In the genomic region with DNA sequence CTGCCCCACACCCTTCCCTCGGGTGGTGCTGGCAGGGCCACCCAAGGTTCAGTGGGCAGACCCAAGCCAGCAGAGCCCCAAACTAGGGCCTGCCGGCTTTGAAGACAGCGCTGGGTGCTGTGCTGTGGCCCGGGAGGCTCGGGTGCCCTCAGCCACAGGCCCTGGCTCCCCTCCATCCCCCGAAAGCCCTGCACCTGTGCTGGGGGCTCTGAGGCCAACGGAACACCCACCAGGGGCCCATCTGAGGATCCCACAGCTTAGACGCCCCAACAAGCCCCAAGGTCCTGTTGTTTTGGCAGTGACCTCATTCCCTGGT, we compare ENCODE assay signal across 12 cellular contexts. TPM values are rescaled to one million over a fixed set of nuclear protein-coding genes. Genes with fewer than 3 reads are reported as not detected.
A peak's percentile ranks its signal among the peaks of the same experiment; 100 is the strongest.
DNase-seq lines count a peak whose midpoint lies in the region; ATAC-seq, FAIRE-seq and TF ChIP-seq lines count a peak whose summit lies in the region.
"Had no signal": no experiment of that assay in that cellular context is flagged by ENCODE, and none has a peak within 500 bp of the region (broad histone marks: within the 10 kb centered on the region; RNA-seq: fewer than 3 reads in every experiment).

No MANE protein-coding gene starts in this region.

- TSS peak; percentile 90 for BruUV-seq in HepG2 (replicated peaks; lab: Mats Ljungman, UMichigan)

- no peak for TF ChIP-seq EP300 in HepG2 (IDR thresholded peaks at IDR 0.05; ENCODE audit: low read depth in 2 of 2, low read length in 2 of 2)
- TF ChIP-seq EP300 in HepG2 (CRISPR knock-in tag; IDR thresholded peaks at IDR 0.05; ENCODE audit: borderline replicate concordance) = no peak
- TF ChIP-seq EP300 in transverse colon (IDR thresholded peaks at IDR 0.05; ENCODE audit: low read depth) = no peak

- H3K79me2 ChIP-seq in HepG2 (ENCODE audit: insufficient read depth, low read length) = no peaks in the 10 kb centered on the region
- H3K79me2 ChIP-seq in GM23248 (ENCODE audit: insufficient read depth) = no peaks in the 10 kb centered on the region

- 0% methylated on average over 1 of the region's 8 CpGs for WGBS in HepG2 (ENCODE audit: low lambda C conversion rate)
- 34% methylated on average over 7 of the region's 8 CpGs; no CpG with 5 or more reads in 1 of the 2 donors for WGBS in transverse colon (ENCODE audit: low coverage in 1 of 2), 2 donors
- whole genome bisulfite sequencing in GM23248 (ENCODE audit: low coverage in 1 of 2, low lambda C conversion rate in 2 of 2, missing lambda C conversion rate in 2 of 2), 2 experiments = 73 to 81% methylated on average over 7 to 8 of the region's 8 CpGs

- CTCF ChIA-PET in HepG2 (lab: Yijun Ruan, JAX; ENCODE audit: low intra/inter-chr PET ratio, low total read pairs) = interaction anchor here (1.4 to 1.8 kb wide), 2 partner anchors 19 to 112 kb away, joined by 7 to 8 read pairs; no protein-coding TSS in a partner anchor

- no peaks in the 10 kb centered on the region for H3K9me3 ChIP-seq in HepG2 (ENCODE audit: low read length)
- H3K9me3 ChIP-seq in transverse colon = no peaks in the 10 kb centered on the region
- no peaks in the 10 kb centered on the region for H3K9me3 ChIP-seq in GM23248 (ENCODE audit: low read depth)

- no peaks in the 10 kb centered on the region for H3K9me2 ChIP-seq in GM23248 (ENCODE audit: insufficient read depth)

- peak overlapping the region; percentile 88 for H3K27ac Mint-ChIP-seq in activated naive CD4-positive, alpha-beta T cell treated with anti-CD3 and anti-CD28 coated beads, Interleukin-2, amount 50 U/mL, for 24 hours
- H3K27ac Mint-ChIP-seq in activated T-helper 1 cell treated with anti-CD3 and anti-CD28 coated beads, Interleukin-12 subunit alpha, Interleukin-12 subunit beta, Interleukin-2, Interleukin-4 antibody, amounts not matched to agents 30 ng/mL and 10 ng/mL and 1 ng/mL, durations not matched to agents 14 hours and 24 hours and 36 hours = peak overlapping the region; percentile 90
- H3K27ac Mint-ChIP-seq: nephron, WTC11 had no signal

- intact Hi-C loops in activated T-helper 1 cell treated with anti-CD3 and anti-CD28 coated beads, Interleukin-12 subunit alpha, Interleukin-12 subunit beta, Interleukin-2, Interleukin-4 antibody, amounts not matched to agents 30 ng/mL and 10 ng/mL and 1 ng/mL, durations not matched to agents 14 hours and 24 hours and 36 hours (cut with micrococcal nuclease) = no loop called here
- intact Hi-C loops in HepG2 (cut with micrococcal nuclease; ENCODE audit: unreplicated experiment) = loop anchor here (1.0 to 10.0 kb wide), 3 partner anchors 42 to 110 kb away; a partner anchor contains a TSS
- intact Hi-C loops in transverse colon (cut with DNase I; ENCODE audit: low total_unique reads) = no loop called here

- peak overlapping the region; percentile 34 for H3K4me3 Mint-ChIP-seq in activated naive CD4-positive, alpha-beta T cell treated with anti-CD3 and anti-CD28 coated beads, Interleukin-2, amount 50 U/mL, for 24 hours
- peak overlapping the region; percentile 78 for H3K4me3 Mint-ChIP-seq in activated T-helper 1 cell treated with anti-CD3 and anti-CD28 coated beads, Interleukin-12 subunit alpha, Interleukin-12 subunit beta, Interleukin-2, Interleukin-4 antibody, amounts not matched to agents 30 ng/mL and 10 ng/mL and 1 ng/mL, durations not matched to agents 14 hours and 24 hours and 36 hours
- H3K4me3 Mint-ChIP-seq: nephron, WTC11 had no signal

- no peaks in the 10 kb centered on the region for H3K36me3 ChIP-seq in HepG2 (replicated peaks in 1 of 2; ENCODE audit: control insufficient read depth in 1 of 2, insufficient read depth in 2 of 2, low read length in 2 of 2)
- H3K36me3 ChIP-seq in transverse colon = no peaks in the 10 kb centered on the region
- no peaks in the 10 kb centered on the region for H3K36me3 ChIP-seq in GM23248 (ENCODE audit: low read depth)

- H3K36me3 Mint-ChIP-seq in activated naive CD4-positive, alpha-beta T cell treated with anti-CD3 and anti-CD28 coated beads, Interleukin-2, amount 50 U/mL, for 24 hours = peaks cover 5% of the 10 kb centered on the region
- peaks cover 32% of the 10 kb centered on the region for H3K36me3 Mint-ChIP-seq in activated T-helper 1 cell treated with anti-CD3 and anti-CD28 coated beads, Interleukin-12 subunit alpha, Interleukin-12 subunit beta, Interleukin-2, Interleukin-4 antibody, amounts not matched to agents 30 ng/mL and 10 ng/mL and 1 ng/mL, durations not matched to agents 14 hours and 24 hours and 36 hours (ENCODE audit: low read depth)
- H3K36me3 Mint-ChIP-seq: WTC11 had no signal

- in situ Hi-C loops in HepG2 (cut with HindIII; ENCODE audit: extremely low pct_ligation_motif_present, low pct_unique_long_range_greater_than_20kb) = loop anchor here (5.0 kb wide), 2 partner anchors 65 to 110 kb away; a partner anchor contains a TSS
- in situ Hi-C loops in transverse colon (cut with MboI; ENCODE audit: low pct_ligation_motif_present in 1 of 4, low pct_unique_long_range_greater_than_20kb in 1 of 4, low sequenced_read_pairs in 3 of 4) = no loop called here
- in situ Hi-C loops in GM23248 (cut with MboI) = no loop called here

- H3K27me3 Mint-ChIP-seq in activated naive CD4-positive, alpha-beta T cell treated with anti-CD3 and anti-CD28 coated beads, Interleukin-2, amount 50 U/mL, for 24 hours = no peaks in the 10 kb centered on the region
- H3K27me3 Mint-ChIP-seq in activated T-helper 1 cell treated with anti-CD3 and anti-CD28 coated beads, Interleukin-12 subunit alpha, Interleukin-12 subunit beta, Interleukin-2, Interleukin-4 antibody, amounts not matched to agents 30 ng/mL and 10 ng/mL and 1 ng/mL, durations not matched to agents 14 hours and 24 hours and 36 hours (ENCODE audit: insufficient read depth) = no peaks in the 10 kb centered on the region

- FAIRE-seq in HepG2 (lab: Jason Lieb, UNC) = no peak

- H3K27ac ChIP-seq in HepG2 (ENCODE audit: extremely low read length, insufficient read depth, low read length) (peak overlapping the region; percentile 94), transverse colon (peak overlapping the region; percentile 49 to 82 (median 66)), GM23248 (no peak overlapping the region)

- H4K20me1 ChIP-seq in HepG2 (ENCODE audit: insufficient read depth, low read length) (no peaks in the 10 kb centered on the region), GM23248 (ENCODE audit: insufficient read depth) (no peaks in the 10 kb centered on the region)

- TF ChIP-seq POLR2A in HepG2 (IDR thresholded peaks at IDR 0.05; ENCODE audit: insufficient read depth in 1 of 2, low read depth in 2 of 2, low read length in 2 of 2) (no peak; a peak in 1 of 4 replicates), transverse colon (IDR thresholded peaks at IDR 0.05) (no peak)

- no peak for TF ChIP-seq RAD21 in HepG2 (CRISPR knock-in tag; IDR thresholded peaks at IDR 0.05)

- H3K4me1 Mint-ChIP-seq in activated naive CD4-positive, alpha-beta T cell treated with anti-CD3 and anti-CD28 coated beads, Interleukin-2, amount 50 U/mL, for 24 hours = peaks cover 80% of the 10 kb centered on the region
- peaks cover 69% of the 10 kb centered on the region for H3K4me1 Mint-ChIP-seq in activated T-helper 1 cell treated with anti-CD3 and anti-CD28 coated beads, Interleukin-12 subunit alpha, Interleukin-12 subunit beta, Interleukin-2, Interleukin-4 antibody, amounts not matched to agents 30 ng/mL and 10 ng/mL and 1 ng/mL, durations not matched to agents 14 hours and 24 hours and 36 hours (ENCODE audit: low read depth)
- H3K4me1 Mint-ChIP-seq: WTC11 had no signal

- POLR2A ChIA-PET in HepG2 (lab: Yijun Ruan, JAX) = interaction anchor here (1.0 to 5.8 kb wide), 9 partner anchors 15 to 559 kb away, joined by 3 to 50 read pairs (median 13); a partner anchor contains a TSS

- peaks cover 92% of the 10 kb centered on the region for H3K4me1 ChIP-seq in HepG2 (ENCODE audit: insufficient read depth, low read length)
- H3K4me1 ChIP-seq in transverse colon = peaks cover 10 to 54% (median 33%) of the 10 kb centered on the region in 4 donors
- peaks cover 5% of the 10 kb centered on the region; the same call in 1 of the 2 replicates for H3K4me1 ChIP-seq in GM23248 (ENCODE audit: insufficient read depth)

- H3K9ac ChIP-seq in HepG2 (ENCODE audit: insufficient read depth, low read depth, low read length) (peak overlapping the region; percentile 86), GM23248 (no peak overlapping the region)

- no peaks in the 10 kb centered on the region for H3K9me3 Mint-ChIP-seq in activated naive CD4-positive, alpha-beta T cell treated with anti-CD3 and anti-CD28 coated beads, Interleukin-2, amount 50 U/mL, for 24 hours
- H3K9me3 Mint-ChIP-seq in activated T-helper 1 cell treated with anti-CD3 and anti-CD28 coated beads, Interleukin-12 subunit alpha, Interleukin-12 subunit beta, Interleukin-2, Interleukin-4 antibody, amounts not matched to agents 30 ng/mL and 10 ng/mL and 1 ng/mL, durations not matched to agents 14 hours and 24 hours and 36 hours = no peaks in the 10 kb centered on the region
- H3K9me3 Mint-ChIP-seq: nephron, WTC11 had no signal

- H2AFZ ChIP-seq in HepG2 (ENCODE audit: low read length) = no peak overlapping the region
- H2AFZ ChIP-seq in GM23248 = no peak overlapping the region

- H3F3A ChIP-seq in GM23248 (ENCODE audit: insufficient read depth) = no peaks in the 10 kb centered on the region

- H3K4me3 ChIP-seq in HepG2 (replicated peaks in 1 of 3; ENCODE audit: insufficient read depth in 1 of 3, low read depth in 2 of 3, low read length in 3 of 3) = peak overlapping the region; percentile 58 to 80 (median 65)
- no peak overlapping the region for H3K4me3 ChIP-seq in transverse colon
- no peak overlapping the region for H3K4me3 ChIP-seq in GM23248

- no peaks in the 10 kb centered on the region for H3K27me3 ChIP-seq in HepG2 (ENCODE audit: control insufficient read depth in 1 of 2, insufficient read depth in 2 of 2, low read length in 2 of 2)
- no peaks in the 10 kb centered on the region for H3K27me3 ChIP-seq in transverse colon
- H3K27me3 ChIP-seq in GM23248 (replicated peaks; ENCODE audit: insufficient read depth) = no peaks in the 10 kb centered on the region

- peak; percentile 11 for ATAC-seq in HepG2
- ATAC-seq in HG03135 (IDR thresholded peaks at IDR 0.05; ENCODE audit: unreplicated experiment) = no peak
- ATAC-seq: WTC11 had no signal

- TF ChIP-seq CTCF in HepG2 (CRISPR knock-in tag; IDR thresholded peaks at IDR 0.05) = no peak
- no peak for TF ChIP-seq CTCF in transverse colon (IDR thresholded peaks at IDR 0.05)

- no peak for DNase-seq in activated naive CD4-positive, alpha-beta T cell treated with anti-CD3 and anti-CD28 coated beads, Interleukin-2, amount 50 U/mL, for 16 hours
- DNase-seq in activated T-helper 1 cell treated with anti-CD3 and anti-CD28 coated beads, Interleukin-12 subunit alpha, Interleukin-12 subunit beta, Interleukin-2, Interleukin-4 antibody, amounts not matched to agents 30 ng/mL and 10 ng/mL and 1 ng/mL, durations not matched to agents 14 hours and 24 hours and 36 hours (ENCODE audit: low spot score) = no peak
- DNase-seq in HepG2 (ENCODE audit: low spot score) = no peak
- DNase-seq in transverse colon = no peak
- DNase-seq in cerebellar cortex (ENCODE audit: low spot score) = no peak
- DNase-seq in GM23248 = no peak
- DNase-seq: NCI-H2171 treated with DMSO at 0.1 percent for 48 hours had no signal

- H3K4me2 ChIP-seq in HepG2 (ENCODE audit: low read depth, low read length) (peak overlapping the region; percentile 100), GM23248 (ENCODE audit: unreplicated experiment) (no peak overlapping the region)

RNA-seq across cellular contexts. Expression of a gene that starts 8.6 kb away (rescaled TPM):
- total RNA-seq in activated T-helper 1 cell treated with anti-CD3 and anti-CD28 coated beads, Interleukin-12 subunit alpha, Interleukin-12 subunit beta, Interleukin-2, Interleukin-4 antibody, amounts not matched to agents 30 ng/mL and 10 ng/mL and 1 ng/mL, durations not matched to agents 14 hours and 24 hours and 36 hours = 292 and 294 TPM in 2 replicates
- total RNA-seq in HepG2 (2016; rRNA removed; fragmentation: Illumina TruSeq; extraction: Trizol) (1.6 and 4.2 TPM in 2 replicates), transverse colon (10 to 100 TPM; 14.2 to 32.4 (median 24.9) TPM)
- 0.71 and 0.91 TPM in 2 replicates for total RNA-seq in HepG2 (2016; cell fraction: cytosol; rRNA removed; fragmentation: Illumina TruSeq; extraction: Trizol; ENCODE audit: low read depth)
- total RNA-seq in HepG2 (2016; cell fraction: insoluble cytoplasmic fraction; rRNA removed; fragmentation: Illumina TruSeq; extraction: Trizol) = 2.3 and 3.5 TPM in 2 replicates
- 1.2 and 1.9 TPM in 2 replicates for total RNA-seq in HepG2 (2016; cell fraction: membrane; rRNA removed; fragmentation: Illumina TruSeq; extraction: Trizol)
- total RNA-seq in HepG2 (2016; cell fraction: nucleus; rRNA removed; fragmentation: Illumina TruSeq; extraction: Trizol) = 6.5 and 6.6 TPM in 2 replicates
- polyA plus RNA-seq in HepG2 (2011; rRNA removed) (18.0 and 26.4 TPM in 2 replicates), GM23248 (2016; fragmentation: Nextera tagmentation; extraction: Ambion mirVana) (2.2 and 2.7 TPM in 2 replicates)
- polyA plus RNA-seq in HepG2 (2011; cell fraction: cytosol; rRNA removed) = 22.3 and 25.2 TPM in 2 replicates
- 63.6 and 64.3 TPM in 2 replicates for polyA plus RNA-seq in HepG2 (2011; cell fraction: nucleus; rRNA removed)
- 28.1 and 37.9 TPM in 2 replicates for polyA plus RNA-seq in HepG2 (2012)
- 0.53 and 1.0 TPM in 2 replicates for polyA plus RNA-seq in HepG2 (2016; cell fraction: cytosol; fragmentation: Illumina TruSeq; extraction: Trizol; ENCODE audit: low read depth)
- 2.2 and 2.5 TPM in 2 replicates for polyA plus RNA-seq in HepG2 (2016; cell fraction: insoluble cytoplasmic fraction; fragmentation: Illumina TruSeq; extraction: Trizol; ENCODE audit: low read depth)
- 1.3 and 1.5 TPM in 2 replicates for polyA plus RNA-seq in HepG2 (2016; cell fraction: membrane; fragmentation: Illumina TruSeq; extraction: Trizol; ENCODE audit: low read depth)
- 5.9 and 7.0 TPM in 2 replicates for polyA plus RNA-seq in HepG2 (2016; cell fraction: nucleus; fragmentation: Illumina TruSeq; extraction: Trizol; ENCODE audit: insufficient read depth, low read depth)
- polyA minus RNA-seq in HepG2 (2011; rRNA and poly(A)+ RNA removed; ENCODE audit: low replicate concordance) = 1.4 and 26.8 TPM in 2 replicates
- 11.9 and 12.6 TPM in 2 replicates for polyA minus RNA-seq in HepG2 (2011; cell fraction: cytosol; rRNA and poly(A)+ RNA removed)
- polyA minus RNA-seq in HepG2 (2011; cell fraction: nucleus; rRNA and poly(A)+ RNA removed) = 10.0 and 14.7 TPM in 2 replicates
- 1.3 and 2.1 TPM in 2 replicates for total RNA-seq in GM23248 (2014; rRNA removed; shearing (Covaris generic))
- polyA plus RNA-seq: BJ had no signal

RNA-seq across cellular contexts. Expression of a gene that starts 27.7 kb away (rescaled TPM):
- 83.4 and 84.7 TPM in 2 replicates for total RNA-seq in activated T-helper 1 cell treated with anti-CD3 and anti-CD28 coated beads, Interleukin-12 subunit alpha, Interleukin-12 subunit beta, Interleukin-2, Interleukin-4 antibody, amounts not matched to agents 30 ng/mL and 10 ng/mL and 1 ng/mL, durations not matched to agents 14 hours and 24 hours and 36 hours
- total RNA-seq in HepG2 (2016; rRNA removed; fragmentation: Illumina TruSeq; extraction: Trizol) = 47.1 and 51.5 TPM in 2 replicates
- 43.4 and 50.9 TPM in 2 replicates for total RNA-seq in HepG2 (2016; cell fraction: cytosol; rRNA removed; fragmentation: Illumina TruSeq; extraction: Trizol; ENCODE audit: low read depth)
- 51.9 and 55.4 TPM in 2 replicates for total RNA-seq in HepG2 (2016; cell fraction: insoluble cytoplasmic fraction; rRNA removed; fragmentation: Illumina TruSeq; extraction: Trizol)
- 31.2 and 37.8 TPM in 2 replicates for total RNA-seq in HepG2 (2016; cell fraction: membrane; rRNA removed; fragmentation: Illumina TruSeq; extraction: Trizol)
- 17.3 and 20.5 TPM in 2 replicates for total RNA-seq in HepG2 (2016; cell fraction: nucleus; rRNA removed; fragmentation: Illumina TruSeq; extraction: Trizol)
- 21.0 and 22.6 TPM in 2 replicates for polyA plus RNA-seq in HepG2 (2011; rRNA removed)
- polyA plus RNA-seq in HepG2 (2011; cell fraction: cytosol; rRNA removed) = 32.4 and 47.0 TPM in 2 replicates
- polyA plus RNA-seq in HepG2 (2011; cell fraction: nucleus; rRNA removed) = 22.9 and 26.2 TPM in 2 replicates
- 22.9 TPM in 2 replicates for polyA plus RNA-seq in HepG2 (2012)
- 43.3 and 45.1 TPM in 2 replicates for polyA plus RNA-seq in HepG2 (2016; cell fraction: cytosol; fragmentation: Illumina TruSeq; extraction: Trizol; ENCODE audit: low read depth)
- 53.9 and 57.5 TPM in 2 replicates for polyA plus RNA-seq in HepG2 (2016; cell fraction: insoluble cytoplasmic fraction; fragmentation: Illumina TruSeq; extraction: Trizol; ENCODE audit: low read depth)
- 27.6 and 29.8 TPM in 2 replicates for polyA plus RNA-seq in HepG2 (2016; cell fraction: membrane; fragmentation: Illumina TruSeq; extraction: Trizol; ENCODE audit: low read depth)
- 35.4 and 41.4 TPM in 2 replicates for polyA plus RNA-seq in HepG2 (2016; cell fraction: nucleus; fragmentation: Illumina TruSeq; extraction: Trizol; ENCODE audit: insufficient read depth, low read depth)
- 14.1 and 17.2 TPM in 2 replicates for polyA minus RNA-seq in HepG2 (2011; rRNA and poly(A)+ RNA removed; ENCODE audit: low replicate concordance)
- 15.8 and 22.1 TPM in 2 replicates for polyA minus RNA-seq in HepG2 (2011; cell fraction: cytosol; rRNA and poly(A)+ RNA removed)
- polyA minus RNA-seq in HepG2 (2011; cell fraction: nucleus; rRNA and poly(A)+ RNA removed) = 5.8 and 8.6 TPM in 2 replicates
- total RNA-seq in transverse colon = 10 to 100 TPM in 3 of 4 donors, 1 to 10 TPM in 1; 8.1 to 46.0 (median 16.6) TPM
- 25.6 and 34.3 TPM in 2 replicates for total RNA-seq in GM23248 (2014; rRNA removed; shearing (Covaris generic))
- polyA plus RNA-seq in GM23248 (2016; fragmentation: Nextera tagmentation; extraction: Ambion mirVana) = 34.4 and 35.8 TPM in 2 replicates

RNA-seq across cellular contexts. Expression of a gene that starts 38.6 kb away (rescaled TPM):
- 46.7 and 48.7 TPM in 2 replicates for total RNA-seq in activated T-helper 1 cell treated with anti-CD3 and anti-CD28 coated beads, Interleukin-12 subunit alpha, Interleukin-12 subunit beta, Interleukin-2, Interleukin-4 antibody, amounts not matched to agents 30 ng/mL and 10 ng/mL and 1 ng/mL, durations not matched to agents 14 hours and 24 hours and 36 hours
- total RNA-seq in HepG2 (2016; rRNA removed; fragmentation: Illumina TruSeq; extraction: Trizol) (89.4 and 161 TPM in 2 replicates), transverse colon (100 to 1,000 TPM; 157 to 552 (median 288) TPM)
- 42.7 and 52.7 TPM in 2 replicates for total RNA-seq in HepG2 (2016; cell fraction: cytosol; rRNA removed; fragmentation: Illumina TruSeq; extraction: Trizol; ENCODE audit: low read depth)
- 93.0 and 159 TPM in 2 replicates for total RNA-seq in HepG2 (2016; cell fraction: insoluble cytoplasmic fraction; rRNA removed; fragmentation: Illumina TruSeq; extraction: Trizol)
- total RNA-seq in HepG2 (2016; cell fraction: membrane; rRNA removed; fragmentation: Illumina TruSeq; extraction: Trizol) = 72.6 and 73.1 TPM in 2 replicates
- 137 and 161 TPM in 2 replicates for total RNA-seq in HepG2 (2016; cell fraction: nucleus; rRNA removed; fragmentation: Illumina TruSeq; extraction: Trizol)
- polyA plus RNA-seq in HepG2 (2011; rRNA removed) (700 and 734 TPM in 2 replicates), GM23248 (2016; fragmentation: Nextera tagmentation; extraction: Ambion mirVana) (676 and 703 TPM in 2 replicates)
- 548 and 662 TPM in 2 replicates for polyA plus RNA-seq in HepG2 (2011; cell fraction: cytosol; rRNA removed)
- polyA plus RNA-seq in HepG2 (2011; cell fraction: nucleus; rRNA removed) = 529 and 555 TPM in 2 replicates
- polyA plus RNA-seq in HepG2 (2012) = 435 and 453 TPM in 2 replicates
- polyA plus RNA-seq in HepG2 (2016; cell fraction: cytosol; fragmentation: Illumina TruSeq; extraction: Trizol; ENCODE audit: low read depth) = 22.2 and 24.3 TPM in 2 replicates
- 90.0 and 95.3 TPM in 2 replicates for polyA plus RNA-seq in HepG2 (2016; cell fraction: insoluble cytoplasmic fraction; fragmentation: Illumina TruSeq; extraction: Trizol; ENCODE audit: low read depth)
- 47.9 and 49.9 TPM in 2 replicates for polyA plus RNA-seq in HepG2 (2016; cell fraction: membrane; fragmentation: Illumina TruSeq; extraction: Trizol; ENCODE audit: low read depth)
- polyA plus RNA-seq in HepG2 (2016; cell fraction: nucleus; fragmentation: Illumina TruSeq; extraction: Trizol; ENCODE audit: insufficient read depth, low read depth) = 267 and 281 TPM in 2 replicates
- polyA minus RNA-seq in HepG2 (2011; rRNA and poly(A)+ RNA removed; ENCODE audit: low replicate concordance) = 110 and 581 TPM in 2 replicates
- polyA minus RNA-seq in HepG2 (2011; cell fraction: cytosol; rRNA and poly(A)+ RNA removed) = 491 and 595 TPM in 2 replicates
- polyA minus RNA-seq in HepG2 (2011; cell fraction: nucleus; rRNA and poly(A)+ RNA removed) = 203 and 242 TPM in 2 replicates
- 680 and 814 TPM in 2 replicates for total RNA-seq in GM23248 (2014; rRNA removed; shearing (Covaris generic))

Comparison
In these comparisons a context has a peak if more than half of its experiments do, and no peak if none do; other contexts are left out.
1. H3K4me3 ChIP-seq: peak in HepG2 (3 of 3); none in transverse colon (0 of 4) and GM23248 (single experiment).